8 cellular contexts compared by ENCODE assay signal in genomic region chr4:94451051-94451404, GRCh38. TPM values are rescaled to one million over a fixed set of nuclear protein-coding genes. Genes with fewer than 3 reads are reported as not detected.
DNase-seq lines count a peak whose midpoint lies in the region; ATAC-seq, FAIRE-seq and TF ChIP-seq lines count a peak whose summit lies in the region.

No MANE protein-coding gene starts in this region.

- H3K4me1 ChIP-seq in esophagus squamous epithelium = peaks cover 0 to 53% (median 23%) of the 10 kb centered on the region in 3 donors
- peaks cover 27% of the 10 kb centered on the region for H3K4me1 ChIP-seq in psoas muscle

- WGBS in esophagus squamous epithelium, 2 donors = 8 to 11% methylated on average over 10 of the region's 10 CpGs
- WGBS in psoas muscle, 3 donors = 6 to 10% (median 6%) methylated on average over 10 of the region's 10 CpGs

- no peak for TF ChIP-seq POLR2A in esophagus squamous epithelium (IDR thresholded peaks at IDR 0.05)

- DNase-seq in RPMI7951 (ENCODE audit: low read depth) (peak; percentile 35), esophagus squamous epithelium (lab: John Stamatoyannopoulos, UW) (no peak), psoas muscle (no peak), NCI-H446 treated with DMSO at 0.1 percent for 48 hours (lab: John Stamatoyannopoulos, UW) (no peak), occipital lobe (lab: John Stamatoyannopoulos, UW) (no peak), HTR-8/SVneo (ENCODE audit: insufficient read length, low spot score) (no peak), frontal cortex (ENCODE audit: low spot score in 2 of 2) (no peak)

- peak overlapping the region; percentile 56 for H3K4me3 ChIP-seq in GM08714 (ENCODE audit: low read length)
- H3K4me3 ChIP-seq in esophagus squamous epithelium = peak overlapping the region; percentile 78 to 99 (median 92)
- peak overlapping the region; percentile 97 for H3K4me3 ChIP-seq in psoas muscle

- ATAC-seq in psoas muscle = no peak

- TF ChIP-seq CTCF in esophagus squamous epithelium (IDR thresholded peaks at IDR 0.05) (no peak), psoas muscle (IDR thresholded peaks at IDR 0.05) (no peak)

- FAIRE-seq in HTR-8/SVneo (lab: Jason Lieb, UNC) (no peak), frontal cortex (lab: Jason Lieb, UNC) (no peak)

- H3K27ac ChIP-seq in esophagus squamous epithelium (peak overlapping the region; percentile 98 to 99 (median 99)), psoas muscle (peak overlapping the region; percentile 99)

- intact Hi-C loops in esophagus squamous epithelium (cut with DNase I) (loop anchor here (10.0 kb wide), 1 partner anchor 134 kb away; no protein-coding TSS in a partner anchor), psoas muscle (cut with DNase I) (loop anchor here in 1 of 2 donors (5.0 kb wide), 1 partner anchor 131 kb away; no protein-coding TSS in a partner anchor)

- H3K9me3 ChIP-seq in esophagus squamous epithelium (no peaks in the 10 kb centered on the region), psoas muscle (no peaks in the 10 kb centered on the region)

- H3K27me3 ChIP-seq in esophagus squamous epithelium (no peaks in the 10 kb centered on the region), psoas muscle (ENCODE audit: insufficient read depth in 3 of 3, low read length in 2 of 3) (no peaks in the 10 kb centered on the region)

- peaks cover 0 to 7% (median 0%) of the 10 kb centered on the region in 3 donors for H3K36me3 ChIP-seq in esophagus squamous epithelium
- peaks cover 0 to 7% of the 10 kb centered on the region in 2 donors for H3K36me3 ChIP-seq in psoas muscle (ENCODE audit: insufficient read depth in 1 of 2, low read depth in 1 of 2)

RNA-seq across cellular contexts. Expression of gene PDLIM5, which starts 0.7 kb away (rescaled TPM):
- total RNA-seq in RPMI7951 (2014; rRNA removed; shearing (Covaris generic)) = 44.6 and 55.9 TPM in 2 replicates
- total RNA-seq in esophagus squamous epithelium (100 to 1,000 TPM in 3 of 4 donors, 10 to 100 TPM in 1; 57.0 to 204 (median 157) TPM), psoas muscle (100 to 1,000 TPM; 459 to 840 (median 509) TPM), occipital lobe (27.1 TPM), frontal cortex (20.0 TPM)
- polyA plus RNA-seq in psoas muscle = 100 to 1,000 TPM; 215 to 533 (median 426) TPM
